In the genomic region with DNA sequence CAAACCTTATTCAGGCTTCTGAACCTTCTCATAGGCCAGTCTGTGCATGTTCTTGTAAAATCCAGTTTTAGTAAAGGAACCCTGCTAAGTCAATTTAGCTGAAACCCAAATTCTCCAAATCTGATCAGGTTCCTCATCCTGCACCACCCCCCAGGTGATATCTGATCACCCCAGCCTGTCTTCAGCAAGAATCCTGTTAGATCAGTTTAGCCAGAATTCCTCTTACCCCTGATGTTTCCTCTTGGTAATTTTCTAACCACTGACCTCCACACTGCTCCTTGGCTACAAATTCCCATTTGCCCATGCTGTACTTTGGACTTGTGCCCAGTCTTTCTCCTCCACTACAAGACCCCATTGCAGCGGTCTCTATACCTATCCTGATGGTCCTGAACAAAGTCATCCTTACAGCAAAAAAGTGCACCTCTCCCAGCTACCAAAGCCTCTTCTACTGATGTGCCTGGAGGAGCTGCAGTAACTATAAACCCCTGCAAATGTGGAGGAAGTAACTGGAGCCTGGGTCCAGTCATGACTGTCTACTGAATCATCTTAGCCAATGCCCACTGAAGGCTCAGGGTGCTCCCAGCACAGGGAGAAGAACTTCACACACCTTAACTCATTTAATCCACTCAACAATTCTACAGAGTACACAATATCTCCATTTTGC, we compare ENCODE assay signal across 20 cellular contexts. TPM values are rescaled to one million over a fixed set of nuclear protein-coding genes. Genes with fewer than 3 reads are reported as not detected.
DNase-seq lines count a peak whose midpoint lies in the region; ATAC-seq, FAIRE-seq and TF ChIP-seq lines count a peak whose summit lies in the region.
"Had no signal": no experiment of that assay in that cellular context is flagged by ENCODE, and none has a peak within 500 bp of the region (broad histone marks: within the 10 kb centered on the region; RNA-seq: fewer than 3 reads in every experiment).

No MANE protein-coding gene starts in this region.

- H3K4me1 ChIP-seq in prostate gland (replicated peaks): no peaks in the 10 kb centered on the region
- H3K4me1 ChIP-seq: lower lobe of right lung, pancreas had no signal

- WGBS in prostate gland: 59% methylated on average over 1 of the region's 1 CpG

- TF ChIP-seq POLR2A in prostate gland (IDR thresholded peaks at IDR 0.05): no peak

- FAIRE-seq in bronchial epithelial cell (lab: Jason Lieb, UNC): no peak
- FAIRE-seq: astrocyte, endothelial cell of umbilical vein, pancreas had no signal

- no peaks in the 10 kb centered on the region for H3K9me3 ChIP-seq in prostate gland
- H3K9me3 ChIP-seq: lower lobe of right lung, pancreas had no signal

- no peak for ATAC-seq in stimulated activated memory B cell treated with anti-CD40 and anti-IgM and Interleukin-4, amounts not matched to agents 10 μg/mL and 1 μg/mL and 100 μg/mL, for 72 hours
- no peak for ATAC-seq in natural killer cell
- ATAC-seq: lower lobe of right lung, pancreas had no signal

- no peak overlapping the region for H3K27ac Mint-ChIP-seq in stimulated activated memory B cell treated with anti-CD40 and anti-IgM and Interleukin-4, amounts not matched to agents 10 μg/mL and 1 μg/mL and 100 μg/mL, for 72 hours
- H3K27ac Mint-ChIP-seq in natural killer cell: no peak overlapping the region
- H3K27ac Mint-ChIP-seq: activated CD4-positive, alpha-beta T cell treated with anti-CD3 and anti-CD28 coated beads, Interleukin-2, amount 10 ng/mL, durations not matched to agents 24 days and 14 days; activated naive CD4-positive, alpha-beta T cell treated with anti-CD3 and anti-CD28 coated beads for 36 hours had no signal

- no peak overlapping the region for H3K4me3 Mint-ChIP-seq in stimulated activated memory B cell treated with anti-CD40 and anti-IgM and Interleukin-4, amounts not matched to agents 10 μg/mL and 1 μg/mL and 100 μg/mL, for 72 hours
- H3K4me3 Mint-ChIP-seq in natural killer cell: no peak overlapping the region
- H3K4me3 Mint-ChIP-seq: activated CD4-positive, alpha-beta T cell treated with anti-CD3 and anti-CD28 coated beads, Interleukin-2, amount 10 ng/mL, durations not matched to agents 24 days and 14 days; activated naive CD4-positive, alpha-beta T cell treated with anti-CD3 and anti-CD28 coated beads for 36 hours had no signal

- intact Hi-C loops in prostate gland (cut with DNase I) (no loop called here), natural killer cell (cut with micrococcal nuclease) (no loop called here)

- peaks cover 7% of the 10 kb centered on the region for H3K4me1 Mint-ChIP-seq in stimulated activated memory B cell treated with anti-CD40 and anti-IgM and Interleukin-4, amounts not matched to agents 10 μg/mL and 1 μg/mL and 100 μg/mL, for 72 hours
- H3K4me1 Mint-ChIP-seq in natural killer cell: peaks cover 0 to 7% of the 10 kb centered on the region in 2 donors

- H3K27me3 ChIP-seq in bronchial epithelial cell (ENCODE audit: control insufficient read depth, insufficient read depth, low read length) (no peaks in the 10 kb centered on the region), prostate gland (replicated peaks; ENCODE audit: insufficient read depth) (no peaks in the 10 kb centered on the region)
- H3K27me3 ChIP-seq: pancreas had no signal

- DNase-seq in DMS53 (lab: John Stamatoyannopoulos, UW) (peak; percentile 3), DMS53 treated with DMSO at 0.1 percent for 48 hours (lab: John Stamatoyannopoulos, UW; ENCODE audit: unreplicated experiment) (no peak), LHCN-M2 (ENCODE audit: low read depth) (peak; percentile 33), bronchial epithelial cell (ENCODE audit: low read depth) (peak; percentile 79), prostate gland (ENCODE audit: low spot score) (no peak), natural killer cell (no peak)
- no peak for DNase-seq in activated naive CD4-positive, alpha-beta T cell treated with Interleukin-2 at 50 U/mL for 16 hours
- DNase-seq: activated CD4-positive, alpha-beta T cell treated with anti-CD3 and anti-CD28 coated beads, Interleukin-2, amount 10 ng/mL, durations not matched to agents 24 days and 14 days; activated naive CD4-positive, alpha-beta T cell treated with anti-CD3 and anti-CD28 coated beads for 36 hours; C1 segment of cervical spinal cord; DMS153; lower lobe of right lung; naive B cell; NCI-H1694 treated with DMSO at 0.1 percent for 48 hours; pancreas; T1000 had no signal

- TF ChIP-seq CTCF in bronchial epithelial cell (IDR thresholded peaks at IDR 0.05; ENCODE audit: insufficient read depth, low read length, severe bottlenecking) (no peak), prostate gland (IDR thresholded peaks at IDR 0.05) (no peak), natural killer cell (IDR thresholded peaks at IDR 0.05) (no peak)

- no peak overlapping the region for H3K4me3 ChIP-seq in bronchial epithelial cell (ENCODE audit: low read depth, low read length)
- no peak overlapping the region for H3K4me3 ChIP-seq in prostate gland
- H3K4me3 ChIP-seq: coronary artery, lower lobe of right lung, pancreas had no signal

- peak overlapping the region; percentile 88 to 91 for H3K27ac ChIP-seq in prostate gland
- H3K27ac ChIP-seq: pancreas had no signal

- no peaks in the 10 kb centered on the region for H3K36me3 Mint-ChIP-seq in stimulated activated memory B cell treated with anti-CD40 and anti-IgM and Interleukin-4, amounts not matched to agents 10 μg/mL and 1 μg/mL and 100 μg/mL, for 72 hours
- H3K36me3 Mint-ChIP-seq in natural killer cell: no peaks in the 10 kb centered on the region
- H3K36me3 Mint-ChIP-seq: naive B cell had no signal

- H3K36me3 ChIP-seq in bronchial epithelial cell (ENCODE audit: control insufficient read depth, insufficient read depth, low read length) (no peaks in the 10 kb centered on the region), prostate gland (no peaks in the 10 kb centered on the region)
- H3K36me3 ChIP-seq: lower lobe of right lung, pancreas had no signal

- peaks cover 16% of the 10 kb centered on the region for H3K27me3 Mint-ChIP-seq in stimulated activated memory B cell treated with anti-CD40 and anti-IgM and Interleukin-4, amounts not matched to agents 10 μg/mL and 1 μg/mL and 100 μg/mL, for 72 hours
- H3K27me3 Mint-ChIP-seq in natural killer cell (ENCODE audit: low read depth in 2 of 2): peaks cover 13 to 33% of the 10 kb centered on the region in 2 donors

- H3K9me3 Mint-ChIP-seq in stimulated activated memory B cell treated with anti-CD40 and anti-IgM and Interleukin-4, amounts not matched to agents 10 μg/mL and 1 μg/mL and 100 μg/mL, for 72 hours: no peaks in the 10 kb centered on the region
- H3K9me3 Mint-ChIP-seq in natural killer cell: no peaks in the 10 kb centered on the region
- H3K9me3 Mint-ChIP-seq: activated CD4-positive, alpha-beta T cell treated with anti-CD3 and anti-CD28 coated beads, Interleukin-2, amount 10 ng/mL, durations not matched to agents 24 days and 14 days; activated naive CD4-positive, alpha-beta T cell treated with anti-CD3 and anti-CD28 coated beads for 36 hours; naive B cell had no signal

RNA-seq across cellular contexts. Expression of a gene that starts 23.8 kb away (rescaled TPM):
- not detected in 2 replicates for total RNA-seq in LHCN-M2 (2014; rRNA removed)
- not detected for polyA plus RNA-seq in LHCN-M2 (2012)
- total RNA-seq in bronchial epithelial cell: under 0.01 TPM in 1 of 2 replicates, not detected in the other
- 10 to 100 TPM in 1 of 2 donors, under 1 TPM in 1; 0.50 to 14.3 TPM for total RNA-seq in prostate gland
- 1 to 10 TPM in 1 of 3 donors, under 1 TPM in 2; 0.29 to 1.1 (median 0.89) TPM for total RNA-seq in natural killer cell
- total RNA-seq: endothelial cell of umbilical vein had no signal

RNA-seq across cellular contexts. Expression of a gene that starts 24.3 kb away (rescaled TPM):
- total RNA-seq in LHCN-M2 (2014; rRNA removed) (36.7 and 37.5 TPM in 2 replicates), bronchial epithelial cell (17.6 and 34.4 TPM in 2 replicates), prostate gland (10 to 100 TPM; 30.4 to 32.5 TPM), natural killer cell (10 to 100 TPM; 13.4 to 18.9 (median 17.1) TPM)
- polyA plus RNA-seq in LHCN-M2 (2012): 23.7 TPM

Comparison
In these comparisons a context has a peak if more than half of its experiments do, and no peak if none do; other contexts are left out.
1. DNase-seq: peak in DMS53 (single experiment), LHCN-M2 (single experiment) and bronchial epithelial cell (single experiment); none in DMS53 treated with DMSO at 0.1 percent for 48 hours (single experiment), prostate gland (single experiment), activated naive CD4-positive, alpha-beta T cell treated with Interleukin-2 at 50 U/mL for 16 hours (single experiment) and natural killer cell (single experiment).